In the genomic region with DNA sequence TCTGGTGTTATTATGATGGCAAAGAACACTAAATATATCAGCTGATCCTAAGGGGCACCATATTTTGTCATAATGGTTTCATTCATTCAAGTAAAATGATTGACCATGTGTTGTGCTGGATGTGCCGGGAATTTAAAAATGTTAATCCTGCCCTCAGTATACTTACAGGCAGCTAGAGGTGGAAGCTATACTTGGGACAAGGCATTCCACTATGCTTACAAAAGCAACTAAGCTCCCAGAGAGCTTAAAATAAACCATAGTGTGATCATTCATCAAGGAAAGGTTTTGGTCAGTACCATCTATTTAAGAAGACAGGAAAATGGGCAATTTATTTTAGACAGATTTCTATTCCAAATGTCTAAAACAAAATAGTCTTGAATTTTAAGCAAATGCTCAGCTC, we compare ENCODE assay signal across 18 cellular contexts. TPM values are rescaled to one million over a fixed set of nuclear protein-coding genes. Genes with fewer than 3 reads are reported as not detected.
A peak's percentile ranks its signal among the peaks of the same experiment; 100 is the strongest.
DNase-seq lines count a peak whose midpoint lies in the region; ATAC-seq and TF ChIP-seq lines count a peak whose summit lies in the region.
"Had no signal": no experiment of that assay in that cellular context is flagged by ENCODE, and none has a peak within 500 bp of the region (broad histone marks: within the 10 kb centered on the region; RNA-seq: fewer than 3 reads in every experiment).

No MANE protein-coding gene starts in this region.

- H3K36me3 ChIP-seq in right lobe of liver = no peaks in the 10 kb centered on the region
- H3K36me3 ChIP-seq: BLaER1, HAP-1 had no signal

- no peak for TF ChIP-seq POLR2A in right lobe of liver (IDR thresholded peaks at IDR 0.05)

- peaks cover 5% of the 10 kb centered on the region for H3K4me1 Mint-ChIP-seq in activated T-helper 17 cell treated with anti-CD3 and anti-CD28 coated beads, Interleukin-2, amount 50 U/mL, for 72 hours
- peaks cover 46% of the 10 kb centered on the region for H3K4me1 Mint-ChIP-seq in nephron

- H3K36me3 Mint-ChIP-seq in activated T-helper 17 cell treated with anti-CD3 and anti-CD28 coated beads, Interleukin-2, amount 50 U/mL, for 72 hours (ENCODE audit: low read depth) = no peaks in the 10 kb centered on the region
- no peaks in the 10 kb centered on the region for H3K36me3 Mint-ChIP-seq in nephron (ENCODE audit: low read depth)

- H3K4me1 ChIP-seq in right lobe of liver = peaks cover 0 to 9% (median 0%) of the 10 kb centered on the region in 4 donors
- H3K4me1 ChIP-seq: BLaER1, Caco-2 had no signal

- no peaks in the 10 kb centered on the region for H3K9me3 ChIP-seq in right lobe of liver
- H3K9me3 ChIP-seq: BLaER1, Caco-2, HAP-1 had no signal

- 67% methylated on average over 1 of the region's 1 CpG for WGBS in right lobe of liver (ENCODE audit: insufficient coverage, low coverage, low lambda C conversion rate, missing lambda C conversion rate)

- intact Hi-C loops in Right ventricle myocardium inferior (cut with DNase I) = no loop called here
- intact Hi-C loops in cardiac septum (cut with DNase I) = no loop called here
- intact Hi-C loops in right lobe of liver (cut with DNase I) = no loop called here

- TF ChIP-seq CTCF in nephron (IDR thresholded peaks at IDR 0.05; ENCODE audit: unreplicated experiment in 3 of 3) = no peak
- TF ChIP-seq CTCF in right lobe of liver (IDR thresholded peaks at IDR 0.05) = no peak

- no peaks in the 10 kb centered on the region for H3K9me3 Mint-ChIP-seq in activated T-helper 17 cell treated with anti-CD3 and anti-CD28 coated beads, Interleukin-2, amount 50 U/mL, for 72 hours
- no peaks in the 10 kb centered on the region for H3K9me3 Mint-ChIP-seq in nephron
- H3K9me3 Mint-ChIP-seq: CD8-positive, alpha-beta T cell had no signal

- H3K4me3 ChIP-seq in right lobe of liver = no peak overlapping the region
- H3K4me3 ChIP-seq: BLaER1, HAP-1 had no signal

- H3K27me3 Mint-ChIP-seq in activated T-helper 17 cell treated with anti-CD3 and anti-CD28 coated beads, Interleukin-2, amount 50 U/mL, for 72 hours = no peaks in the 10 kb centered on the region
- no peaks in the 10 kb centered on the region for H3K27me3 Mint-ChIP-seq in nephron (ENCODE audit: low read depth)
- H3K27me3 Mint-ChIP-seq: B cell; CD4-positive, CD25-positive, alpha-beta regulatory T cell had no signal

- ATAC-seq in Right ventricle myocardium inferior (peak; percentile 41), right lobe of liver (no peak)
- no peak for ATAC-seq in activated T-helper 17 cell treated with anti-CD3 and anti-CD28 coated beads, Interleukin-2, amount 50 U/mL, for 72 hours (replicated peaks)
- ATAC-seq: CD8-positive, alpha-beta T cell had no signal

- no peak overlapping the region for H3K4me3 Mint-ChIP-seq in activated T-helper 17 cell treated with anti-CD3 and anti-CD28 coated beads, Interleukin-2, amount 50 U/mL, for 72 hours
- no peak overlapping the region for H3K4me3 Mint-ChIP-seq in nephron
- H3K4me3 Mint-ChIP-seq: B cell; CD4-positive, CD25-positive, alpha-beta regulatory T cell; CD8-positive, alpha-beta T cell; HFFc6 had no signal

- H3K27me3 ChIP-seq in right lobe of liver = no peaks in the 10 kb centered on the region
- H3K27me3 ChIP-seq: BLaER1 had no signal

- DNase-seq in Right ventricle myocardium inferior (ENCODE audit: missing footprints) (no peak), cardiac septum (ENCODE audit: low spot score) (no peak), right lobe of liver (no peak)
- DNase-seq in activated T-cell treated with anti-CD3 and anti-CD28 coated beads, Interleukin-2, amount 50 U/mL, for 1 hour = no peak
- DNase-seq: Caco-2; CD4-positive, CD25-positive, alpha-beta regulatory T cell; CD8-positive, alpha-beta T cell; DMS153; DND-41; GOT3; HFFc6 had no signal

- peak overlapping the region; percentile 46 for H3K27ac Mint-ChIP-seq in activated T-helper 17 cell treated with anti-CD3 and anti-CD28 coated beads, Interleukin-2, amount 50 U/mL, for 72 hours
- H3K27ac Mint-ChIP-seq in nephron = peak overlapping the region; percentile 57 to 82 (median 67)
- H3K27ac Mint-ChIP-seq: B cell; CD4-positive, CD25-positive, alpha-beta regulatory T cell; HFFc6 had no signal

- H3K27ac ChIP-seq in right lobe of liver = no peak overlapping the region
- H3K27ac ChIP-seq: 22Rv1, BLaER1, C4-2B had no signal

RNA-seq across cellular contexts. Expression of a gene that starts 46.4 kb away (rescaled TPM):
- 23.6 TPM for total RNA-seq in Right ventricle myocardium inferior
- total RNA-seq in cardiac septum = 17.3 TPM
- total RNA-seq in activated T-helper 17 cell treated with anti-CD3 and anti-CD28 coated beads, Interleukin-2, amount 50 U/mL, for 72 hours = 1 to 10 TPM; 7.1 to 7.8 TPM
- 10 to 100 TPM in 3 of 6 experiments, 1 to 10 TPM in 3; 4.8 to 15.9 (median 8.9) TPM for total RNA-seq in right lobe of liver
